ENCODE assay signal across 18 cellular contexts in genomic region chr3:112481342-112481870, GRCh38. TPM values are rescaled to one million over a fixed set of nuclear protein-coding genes. Genes with fewer than 3 reads are reported as not detected.
DNase-seq lines count a peak whose midpoint lies in the region; ATAC-seq, FAIRE-seq and TF ChIP-seq lines count a peak whose summit lies in the region.
"Had no signal": no experiment of that assay in that cellular context is flagged by ENCODE, and none has a peak within 500 bp of the region (broad histone marks: within the 10 kb centered on the region; RNA-seq: fewer than 3 reads in every experiment).

No MANE protein-coding gene starts in this region.

- H3K9me3 ChIP-seq in HUES6 (ENCODE audit: control insufficient read depth, insufficient read depth, low read depth, low read length): no peaks in the 10 kb centered on the region
- peaks cover 21% of the 10 kb centered on the region for H3K9me3 ChIP-seq in GM12878 (replicated peaks; ENCODE audit: control insufficient read depth, insufficient read depth, low read length)
- no peaks in the 10 kb centered on the region for H3K9me3 ChIP-seq in Caco-2
- H3K9me3 ChIP-seq: Peyer's patch, SK-N-SH had no signal

- peak overlapping the region; percentile 50; the same call in 1 of the 2 replicates for H3K4me2 ChIP-seq in GM12878 (ENCODE audit: control insufficient read depth, insufficient read depth)
- H3K4me2 ChIP-seq: SK-N-SH had no signal

- TF ChIP-seq EP300 in GM12878 (IDR thresholded peaks at IDR 0.05; ENCODE audit: borderline replicate concordance in 1 of 2, control insufficient read depth in 1 of 2, low read depth in 2 of 2, low read length in 2 of 2): no peak

- H3K27me3 ChIP-seq in HUES6 (ENCODE audit: control insufficient read depth, insufficient read depth, low read length): no peaks in the 10 kb centered on the region
- H3K27me3 ChIP-seq in GM12878 (replicated peaks in 1 of 2; ENCODE audit: control insufficient read depth in 2 of 2, insufficient read depth in 2 of 2, low read length in 1 of 2): no peaks in the 10 kb centered on the region
- no peaks in the 10 kb centered on the region for H3K27me3 ChIP-seq in Caco-2 (replicated peaks; ENCODE audit: control insufficient read depth, insufficient read depth, low read length)
- H3K27me3 ChIP-seq: Peyer's patch had no signal

- H4K20me1 ChIP-seq in GM12878 (ENCODE audit: control insufficient read depth, insufficient read depth): no peaks in the 10 kb centered on the region

- H3K4me1 Mint-ChIP-seq in naive thymus-derived CD8-positive, alpha-beta T cell: peaks cover 35 to 76% (median 59%) of the 10 kb centered on the region in 4 donors
- H3K4me1 Mint-ChIP-seq in Caco-2 (ENCODE audit: low read depth, unreplicated experiment): no peaks in the 10 kb centered on the region

- H3K4me3 ChIP-seq in HUES6 (ENCODE audit: low read depth, low read length): peak overlapping the region; percentile 12; the same call in 1 of the 2 replicates
- no peak overlapping the region for H3K4me3 ChIP-seq in GM12878
- no peak overlapping the region for H3K4me3 ChIP-seq in Caco-2 (ENCODE audit: low read depth, low read length)
- H3K4me3 ChIP-seq: Peyer's patch had no signal

- no peaks in the 10 kb centered on the region for H3K36me3 ChIP-seq in HUES6 (ENCODE audit: control insufficient read depth, insufficient read depth, low read length)
- peaks cover 0 to 39% of the 10 kb centered on the region in 2 experiments; a peak in 3 of 4 replicates for H3K36me3 ChIP-seq in GM12878 (ENCODE audit: control insufficient read depth in 2 of 2, insufficient read depth in 2 of 2, low read length in 1 of 2)
- H3K36me3 ChIP-seq in Caco-2 (ENCODE audit: control insufficient read depth, insufficient read depth, low read length): no peaks in the 10 kb centered on the region
- H3K36me3 ChIP-seq: Peyer's patch had no signal

- in situ Hi-C loops in GM12878 (cut with MboI): no loop called here

- TF ChIP-seq CTCF in GM12878 (IDR thresholded peaks at IDR 0.05 in 2 of 3, conservative IDR thresholded peaks at IDR 0.05 in 1 of 3; ENCODE audit: control insufficient read depth in 2 of 3, extremely low read depth in 1 of 3, insufficient read depth in 1 of 3, low read depth in 3 of 3, low read length in 3 of 3) (no peak), Caco-2 (IDR thresholded peaks at IDR 0.05; ENCODE audit: insufficient read depth in 1 of 2, low read depth in 1 of 2, low read length in 1 of 2, severe bottlenecking in 1 of 2, unreplicated experiment in 1 of 2) (no peak)

- peak; percentile 32 for ATAC-seq in GM12878
- no peak for ATAC-seq in naive thymus-derived CD8-positive, alpha-beta T cell
- no peak for ATAC-seq in left ventricle myocardium superior
- ATAC-seq: HepG2 had no signal

- H3K79me2 ChIP-seq in GM12878 (ENCODE audit: control insufficient read depth, insufficient read depth, low read length): peaks cover 92% of the 10 kb centered on the region

- intact Hi-C loops in GM12878 (cut with micrococcal nuclease; ENCODE audit: unreplicated experiment) (loop anchor here (5.0 kb wide), 1 partner anchor 36 kb away; no protein-coding TSS in a partner anchor), left ventricle myocardium superior (cut with micrococcal nuclease) (no loop called here), Caco-2 (cut with micrococcal nuclease; ENCODE audit: unreplicated experiment) (no loop called here)

- H3K9ac ChIP-seq in HUES6 (ENCODE audit: low read length) (no peak overlapping the region), GM12878 (ENCODE audit: control insufficient read depth, insufficient read depth, low read length) (no peak overlapping the region)
- H3K9ac ChIP-seq: SK-N-SH had no signal

- no peak overlapping the region for H2AFZ ChIP-seq in GM12878 (ENCODE audit: control insufficient read depth, low read depth, low read length)

- peak overlapping the region in 7 of 10 donors; percentile 12 to 61 (median 25) for H3K4me3 Mint-ChIP-seq in naive thymus-derived CD8-positive, alpha-beta T cell
- no peak overlapping the region for H3K4me3 Mint-ChIP-seq in Caco-2 (ENCODE audit: unreplicated experiment)
- H3K4me3 Mint-ChIP-seq: HFFc6 had no signal

- H3K27ac Mint-ChIP-seq in naive thymus-derived CD8-positive, alpha-beta T cell: peak overlapping the region in 9 of 10 donors; percentile 25 to 89 (median 76)
- H3K27ac Mint-ChIP-seq in Caco-2 (ENCODE audit: unreplicated experiment): no peak overlapping the region
- H3K27ac Mint-ChIP-seq: HFFc6 had no signal

- no peak overlapping the region for H3K27ac ChIP-seq in HUES6 (ENCODE audit: low read depth, low read length)
- H3K27ac ChIP-seq in GM12878 (ENCODE audit: control insufficient read depth, insufficient read depth): no peak overlapping the region
- H3K27ac ChIP-seq: Peyer's patch had no signal

- POLR2A ChIA-PET in GM12878 (lab: Charles Lee) (no interaction called here), Caco-2 (lab: Charles Lee) (no interaction called here)
- POLR2A ChIA-PET in naive thymus-derived CD8-positive, alpha-beta T cell (lab: Charles Lee): interaction anchor here (1.0 kb wide), 1 partner anchor 17 kb away, joined by 3 read pairs; no protein-coding TSS in a partner anchor

- H3K4me1 ChIP-seq in HUES6 (ENCODE audit: control insufficient read depth, insufficient read depth, low read length): peaks cover 13% of the 10 kb centered on the region
- peaks cover 30% of the 10 kb centered on the region for H3K4me1 ChIP-seq in GM12878 (ENCODE audit: control insufficient read depth, insufficient read depth, low read length)
- no peaks in the 10 kb centered on the region for H3K4me1 ChIP-seq in Caco-2
- H3K4me1 ChIP-seq: Peyer's patch had no signal

- peaks cover 0 to 3% (median 0%) of the 10 kb centered on the region in 9 donors for H3K9me3 Mint-ChIP-seq in naive thymus-derived CD8-positive, alpha-beta T cell
- no peaks in the 10 kb centered on the region for H3K9me3 Mint-ChIP-seq in Caco-2 (ENCODE audit: unreplicated experiment)
- H3K9me3 Mint-ChIP-seq: HFFc6 had no signal

- no peak for FAIRE-seq in GM12878 (lab: Jason Lieb, UNC)
- FAIRE-seq: HepG2 had no signal

- no peak for TF ChIP-seq RAD21 in GM12878 (IDR thresholded peaks at IDR 0.05; ENCODE audit: insufficient read depth, low read depth, low read length)

- SMC1A ChIA-PET in GM12878 (lab: Charles Lee; ENCODE audit: uncharacterized antibody, unreplicated experiment): interaction anchor here (1.1 to 1.2 kb wide), 2 partner anchors 8 to 165 kb away, joined by 3 read pairs; no protein-coding TSS in a partner anchor

- CTCF ChIA-PET in GM12878 (lab: Yijun Ruan, JAX) (no interaction called here), Caco-2 (lab: Charles Lee) (no interaction called here)

- H3K27me3 Mint-ChIP-seq in naive thymus-derived CD8-positive, alpha-beta T cell: no peaks in the 10 kb centered on the region
- H3K27me3 Mint-ChIP-seq in Caco-2 (ENCODE audit: insufficient read depth, unreplicated experiment): no peaks in the 10 kb centered on the region

- peak; percentile 36; the same call in 1 of the 2 replicates for TF ChIP-seq POLR2A in GM12878 (IDR thresholded peaks at IDR 0.05; ENCODE audit: low read depth, low read length)

- BruUV-seq in GM12878 (replicated peaks; lab: Mats Ljungman, UMichigan): no TSS peak
- no TSS peak for BruUV-seq in Caco-2 (replicated peaks; lab: Mats Ljungman, UMichigan)

- DNase-seq in ELF-1 (ENCODE audit: low read depth, low spot score) (peak; percentile 55), GM12878 (ENCODE audit: low read depth, low spot score) (no peak), left ventricle myocardium superior (no peak), Caco-2 (no peak), KG1 (lab: John Stamatoyannopoulos, UW) (no peak)
- DNase-seq in naive thymus-derived CD8-positive, alpha-beta T cell: no peak
- DNase-seq: HFFc6, Karpas-422, NCI-H1930, NCI-H2171, NCI-H446 treated with DMSO at 0.1 percent for 48 hours, NCI-H774, Peyer's patch, Right ventricle myocardium superior, SK-N-SH had no signal

- RAD21 ChIA-PET in GM12878 (lab: Charles Lee; ENCODE audit: unreplicated experiment): interaction anchor here (1.3 kb wide), 1 partner anchor 12 kb away, joined by 4 read pairs; no protein-coding TSS in a partner anchor

- peaks cover 9 to 45% (median 44%) of the 10 kb centered on the region in 3 donors for H3K36me3 Mint-ChIP-seq in naive thymus-derived CD8-positive, alpha-beta T cell
- H3K36me3 Mint-ChIP-seq in Caco-2 (ENCODE audit: insufficient read depth, unreplicated experiment): no peaks in the 10 kb centered on the region

TF ChIP-seq in GM12878, 131 proteins besides CTCF, POLR2A, EP300 and RAD21:
- TF ChIP-seq KLF5 (IDR thresholded peaks at IDR 0.05; ENCODE audit: partially characterized antibody) (no peak), RBBP5 (conservative IDR thresholded peaks at IDR 0.05) (no peak), MEF2B (IDR thresholded peaks at IDR 0.05; ENCODE audit: partially characterized antibody, poor library complexity, severe bottlenecking) (no peak)

RNA-seq across cellular contexts. Expression of gene BTLA, which starts 17.9 kb away (rescaled TPM):
- total RNA-seq in GM12878 (2013; cell fraction: nucleolus; rRNA removed): 300 and 324 TPM in 2 replicates
- total RNA-seq in GM12878 (2014; rRNA removed) (65.2 and 83.6 TPM in 2 replicates), GM12878 (2014; rRNA removed; fragmentation: Illumina TruSeq; extraction: Trizol) (91.5 and 99.0 TPM in 2 replicates), GM12878 (2021) (78.4 and 79.7 TPM in 2 replicates), left ventricle myocardium superior (not detected), Caco-2 (2022) (not detected in 2 replicates)
- 32.2 TPM for polyA plus RNA-seq in GM12878 (2011; ENCODE audit: low read depth)
- polyA plus RNA-seq in GM12878 (2011; rRNA removed) (134 and 185 TPM in 2 replicates), GM12878 (2014; fragmentation: Illumina TruSeq; extraction: Trizol) (88.7 and 107 TPM in 2 replicates), GM12878 (2014; fragmentation: Nextera tagmentation; extraction: Ambion mirVana) (100 to 1,000 TPM; 101 to 134 TPM), GM12878 (2014; rRNA removed) (47.9 and 66.5 TPM in 2 replicates), GM12878 (2016; fragmentation: Nextera tagmentation; extraction: Ambion mirVana) (10 to 100 TPM; 55.4 to 66.7 TPM)
- polyA plus RNA-seq in GM12878 (2011; cell fraction: cytosol; rRNA removed): 50.1 and 60.7 TPM in 2 replicates
- 44.8 and 68.3 TPM in 2 replicates for polyA plus RNA-seq in GM12878 (2011; cell fraction: nucleus; rRNA removed)
- polyA plus RNA-seq in GM12878 (2012): 46.4 and 81.1 TPM in 2 replicates
- 154 and 254 TPM in 2 replicates for polyA minus RNA-seq in GM12878 (2011; rRNA and poly(A)+ RNA removed)
- 42.4 and 72.5 TPM in 2 replicates for polyA minus RNA-seq in GM12878 (2011; cell fraction: cytosol; rRNA and poly(A)+ RNA removed)
- 87.8 and 96.0 TPM in 2 replicates for polyA minus RNA-seq in GM12878 (2011; cell fraction: nucleus; rRNA and poly(A)+ RNA removed)
- 10 to 100 TPM; 18.2 to 18.5 TPM for total RNA-seq in naive thymus-derived CD8-positive, alpha-beta T cell
- 10 to 100 TPM in 2 of 3 donors, 1 to 10 TPM in 1; 5.5 to 13.8 (median 10.2) TPM for polyA plus RNA-seq in naive thymus-derived CD8-positive, alpha-beta T cell
- total RNA-seq: HepG2, HFFc6, Right ventricle myocardium superior had no signal
- polyA plus RNA-seq: BJ, HepG2, SK-N-SH had no signal

Comparison
In these comparisons a context has a peak if more than half of its experiments do, and no peak if none do; other contexts are left out.
1. RNA of gene BTLA, which starts 17.9 kb away (total RNA-seq): 65.2 to 324 TPM in GM12878 and 18.2 to 18.5 TPM in naive thymus-derived CD8-positive, alpha-beta T cell; not detected in left ventricle myocardium superior (single experiment) and not detected in Caco-2; every median in the first group is over 10 times any median in the second.